Comparison of ENCODE assay signal across 1 cellular context in the genomic region with DNA sequence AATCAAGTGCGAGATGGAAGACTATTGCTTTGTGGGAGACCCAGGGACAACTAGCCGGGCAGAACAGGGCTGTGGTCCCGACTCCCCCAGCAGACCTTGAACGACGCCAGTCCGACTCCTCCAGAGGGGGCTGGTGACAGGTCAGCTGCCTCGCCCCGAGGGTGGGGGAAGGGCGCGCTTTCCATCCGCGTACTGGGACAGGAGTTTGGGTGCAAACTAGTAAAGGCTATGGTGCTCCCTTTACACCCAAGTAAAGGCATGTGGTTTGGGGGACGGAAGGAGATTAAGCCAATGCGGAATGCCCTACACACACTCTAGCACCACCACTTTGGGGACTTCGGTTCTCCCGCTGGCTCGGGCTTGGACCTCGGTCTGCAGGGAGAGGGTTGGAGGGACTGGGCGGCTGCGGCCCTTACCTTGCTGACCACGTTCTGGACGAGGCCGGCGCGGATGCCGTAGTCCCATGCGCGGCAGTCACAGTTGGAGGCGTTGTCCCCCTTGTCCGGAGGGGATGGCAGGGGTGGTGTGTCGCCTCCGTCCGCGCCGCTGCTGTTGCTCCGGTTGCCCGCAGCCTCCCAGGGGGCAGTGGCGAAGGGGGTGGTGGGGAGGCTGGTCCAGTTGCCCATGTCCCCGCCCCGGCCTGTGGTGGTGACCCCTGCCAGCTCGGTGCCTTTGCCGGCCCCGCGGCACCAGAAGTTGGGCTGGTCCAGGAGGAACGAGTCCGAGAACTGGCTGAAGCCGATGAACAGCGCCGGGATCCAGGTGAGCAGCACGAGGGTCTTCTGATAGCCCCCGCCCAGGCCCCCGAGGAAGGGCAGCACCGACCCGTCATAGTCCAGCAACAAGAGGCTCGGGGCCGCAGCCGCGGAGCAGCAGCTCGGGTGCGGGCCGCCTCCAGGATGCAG.
TF ChIP-seq lines count a peak whose summit lies in the region.

No MANE protein-coding gene starts in this region.

TF ChIP-seq in H1, 55 proteins besides CTCF, POLR2A, EP300 and RAD21 (continued from another document):
- TF ChIP-seq, protein P1, sequence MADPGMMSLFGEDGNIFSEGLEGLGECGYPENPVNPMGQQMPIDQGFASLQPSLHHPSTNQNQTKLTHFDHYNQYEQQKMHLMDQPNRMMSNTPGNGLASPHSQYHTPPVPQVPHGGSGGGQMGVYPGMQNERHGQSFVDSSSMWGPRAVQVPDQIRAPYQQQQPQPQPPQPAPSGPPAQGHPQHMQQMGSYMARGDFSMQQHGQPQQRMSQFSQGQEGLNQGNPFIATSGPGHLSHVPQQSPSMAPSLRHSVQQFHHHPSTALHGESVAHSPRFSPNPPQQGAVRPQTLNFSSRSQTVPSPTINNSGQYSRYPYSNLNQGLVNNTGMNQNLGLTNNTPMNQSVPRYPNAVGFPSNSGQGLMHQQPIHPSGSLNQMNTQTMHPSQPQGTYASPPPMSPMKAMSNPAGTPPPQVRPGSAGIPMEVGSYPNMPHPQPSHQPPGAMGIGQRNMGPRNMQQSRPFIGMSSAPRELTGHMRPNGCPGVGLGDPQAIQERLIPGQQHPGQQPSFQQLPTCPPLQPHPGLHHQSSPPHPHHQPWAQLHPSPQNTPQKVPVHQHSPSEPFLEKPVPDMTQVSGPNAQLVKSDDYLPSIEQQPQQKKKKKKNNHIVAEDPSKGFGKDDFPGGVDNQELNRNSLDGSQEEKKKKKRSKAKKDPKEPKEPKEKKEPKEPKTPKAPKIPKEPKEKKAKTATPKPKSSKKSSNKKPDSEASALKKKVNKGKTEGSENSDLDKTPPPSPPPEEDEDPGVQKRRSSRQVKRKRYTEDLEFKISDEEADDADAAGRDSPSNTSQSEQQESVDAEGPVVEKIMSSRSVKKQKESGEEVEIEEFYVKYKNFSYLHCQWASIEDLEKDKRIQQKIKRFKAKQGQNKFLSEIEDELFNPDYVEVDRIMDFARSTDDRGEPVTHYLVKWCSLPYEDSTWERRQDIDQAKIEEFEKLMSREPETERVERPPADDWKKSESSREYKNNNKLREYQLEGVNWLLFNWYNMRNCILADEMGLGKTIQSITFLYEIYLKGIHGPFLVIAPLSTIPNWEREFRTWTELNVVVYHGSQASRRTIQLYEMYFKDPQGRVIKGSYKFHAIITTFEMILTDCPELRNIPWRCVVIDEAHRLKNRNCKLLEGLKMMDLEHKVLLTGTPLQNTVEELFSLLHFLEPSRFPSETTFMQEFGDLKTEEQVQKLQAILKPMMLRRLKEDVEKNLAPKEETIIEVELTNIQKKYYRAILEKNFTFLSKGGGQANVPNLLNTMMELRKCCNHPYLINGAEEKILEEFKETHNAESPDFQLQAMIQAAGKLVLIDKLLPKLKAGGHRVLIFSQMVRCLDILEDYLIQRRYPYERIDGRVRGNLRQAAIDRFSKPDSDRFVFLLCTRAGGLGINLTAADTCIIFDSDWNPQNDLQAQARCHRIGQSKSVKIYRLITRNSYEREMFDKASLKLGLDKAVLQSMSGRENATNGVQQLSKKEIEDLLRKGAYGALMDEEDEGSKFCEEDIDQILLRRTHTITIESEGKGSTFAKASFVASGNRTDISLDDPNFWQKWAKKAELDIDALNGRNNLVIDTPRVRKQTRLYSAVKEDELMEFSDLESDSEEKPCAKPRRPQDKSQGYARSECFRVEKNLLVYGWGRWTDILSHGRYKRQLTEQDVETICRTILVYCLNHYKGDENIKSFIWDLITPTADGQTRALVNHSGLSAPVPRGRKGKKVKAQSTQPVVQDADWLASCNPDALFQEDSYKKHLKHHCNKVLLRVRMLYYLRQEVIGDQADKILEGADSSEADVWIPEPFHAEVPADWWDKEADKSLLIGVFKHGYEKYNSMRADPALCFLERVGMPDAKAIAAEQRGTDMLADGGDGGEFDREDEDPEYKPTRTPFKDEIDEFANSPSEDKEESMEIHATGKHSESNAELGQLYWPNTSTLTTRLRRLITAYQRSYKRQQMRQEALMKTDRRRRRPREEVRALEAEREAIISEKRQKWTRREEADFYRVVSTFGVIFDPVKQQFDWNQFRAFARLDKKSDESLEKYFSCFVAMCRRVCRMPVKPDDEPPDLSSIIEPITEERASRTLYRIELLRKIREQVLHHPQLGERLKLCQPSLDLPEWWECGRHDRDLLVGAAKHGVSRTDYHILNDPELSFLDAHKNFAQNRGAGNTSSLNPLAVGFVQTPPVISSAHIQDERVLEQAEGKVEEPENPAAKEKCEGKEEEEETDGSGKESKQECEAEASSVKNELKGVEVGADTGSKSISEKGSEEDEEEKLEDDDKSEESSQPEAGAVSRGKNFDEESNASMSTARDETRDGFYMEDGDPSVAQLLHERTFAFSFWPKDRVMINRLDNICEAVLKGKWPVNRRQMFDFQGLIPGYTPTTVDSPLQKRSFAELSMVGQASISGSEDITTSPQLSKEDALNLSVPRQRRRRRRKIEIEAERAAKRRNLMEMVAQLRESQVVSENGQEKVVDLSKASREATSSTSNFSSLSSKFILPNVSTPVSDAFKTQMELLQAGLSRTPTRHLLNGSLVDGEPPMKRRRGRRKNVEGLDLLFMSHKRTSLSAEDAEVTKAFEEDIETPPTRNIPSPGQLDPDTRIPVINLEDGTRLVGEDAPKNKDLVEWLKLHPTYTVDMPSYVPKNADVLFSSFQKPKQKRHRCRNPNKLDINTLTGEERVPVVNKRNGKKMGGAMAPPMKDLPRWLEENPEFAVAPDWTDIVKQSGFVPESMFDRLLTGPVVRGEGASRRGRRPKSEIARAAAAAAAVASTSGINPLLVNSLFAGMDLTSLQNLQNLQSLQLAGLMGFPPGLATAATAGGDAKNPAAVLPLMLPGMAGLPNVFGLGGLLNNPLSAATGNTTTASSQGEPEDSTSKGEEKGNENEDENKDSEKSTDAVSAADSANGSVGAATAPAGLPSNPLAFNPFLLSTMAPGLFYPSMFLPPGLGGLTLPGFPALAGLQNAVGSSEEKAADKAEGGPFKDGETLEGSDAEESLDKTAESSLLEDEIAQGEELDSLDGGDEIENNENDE (IDR thresholded peaks at IDR 0.05; ENCODE audit: insufficient replicate concordance, low read length) = no peak
- TF ChIP-seq ASH2L (IDR thresholded peaks at IDR 0.05; ENCODE audit: low read length) (peak; percentile 66), TEAD4 (IDR thresholded peaks at IDR 0.05; ENCODE audit: low read depth, low read length) (no peak), KDM4A (IDR thresholded peaks at IDR 0.05; ENCODE audit: low read depth, low read length, severe bottlenecking) (peak; percentile 64), CBX8 (IDR thresholded peaks at IDR 0.05; ENCODE audit: borderline replicate concordance, low read depth, low read length) (no peak), EZH2 (IDR thresholded peaks at IDR 0.05; ENCODE audit: low read depth, low read length, severe bottlenecking) (peak; percentile 36), SUZ12 (IDR thresholded peaks at IDR 0.05; ENCODE audit: low read length) (peak; percentile 56; the same call in 1 of the 2 replicates), PHF8 (conservative IDR thresholded peaks at IDR 0.05; ENCODE audit: low read depth, low read length) (no peak; the same call in 1 of the 2 replicates), SAP30 (IDR thresholded peaks at IDR 0.05; ENCODE audit: insufficient read depth, insufficient replicate concordance, low read length) (peak; percentile 73), JUND (IDR thresholded peaks at IDR 0.05; ENCODE audit: low read length) (no peak), SIN3A (conservative IDR thresholded peaks at IDR 0.05 in 1 of 2, IDR thresholded peaks at IDR 0.05 in 1 of 2; ENCODE audit: low read depth in 1 of 2, low read length in 2 of 2) (peak; percentile 87 to 88; a peak in 3 of 4 replicates), HDAC6 (IDR thresholded peaks at IDR 0.05; ENCODE audit: low read depth, low read length) (no peak), MAFK (IDR thresholded peaks at IDR 0.05; ENCODE audit: low read depth, low read length) (no peak), FOSL1 (IDR thresholded peaks at IDR 0.05; ENCODE audit: insufficient read depth, low read depth, low read length) (no peak), GABPA (IDR thresholded peaks at IDR 0.05; ENCODE audit: borderline replicate concordance, insufficient read depth, low read length) (no peak)
- TF ChIP-seq, protein P2, sequence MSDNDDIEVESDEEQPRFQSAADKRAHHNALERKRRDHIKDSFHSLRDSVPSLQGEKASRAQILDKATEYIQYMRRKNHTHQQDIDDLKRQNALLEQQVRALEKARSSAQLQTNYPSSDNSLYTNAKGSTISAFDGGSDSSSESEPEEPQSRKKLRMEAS (IDR thresholded peaks at IDR 0.05) = 0 out of 2 replicates have a peak, but pooled peaks have one; percentile 9
- TF ChIP-seq, protein P3, sequence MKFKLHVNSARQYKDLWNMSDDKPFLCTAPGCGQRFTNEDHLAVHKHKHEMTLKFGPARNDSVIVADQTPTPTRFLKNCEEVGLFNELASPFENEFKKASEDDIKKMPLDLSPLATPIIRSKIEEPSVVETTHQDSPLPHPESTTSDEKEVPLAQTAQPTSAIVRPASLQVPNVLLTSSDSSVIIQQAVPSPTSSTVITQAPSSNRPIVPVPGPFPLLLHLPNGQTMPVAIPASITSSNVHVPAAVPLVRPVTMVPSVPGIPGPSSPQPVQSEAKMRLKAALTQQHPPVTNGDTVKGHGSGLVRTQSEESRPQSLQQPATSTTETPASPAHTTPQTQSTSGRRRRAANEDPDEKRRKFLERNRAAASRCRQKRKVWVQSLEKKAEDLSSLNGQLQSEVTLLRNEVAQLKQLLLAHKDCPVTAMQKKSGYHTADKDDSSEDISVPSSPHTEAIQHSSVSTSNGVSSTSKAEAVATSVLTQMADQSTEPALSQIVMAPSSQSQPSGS (IDR thresholded peaks at IDR 0.05; ENCODE audit: low read length) = no peak
- TF ChIP-seq, protein P4, sequence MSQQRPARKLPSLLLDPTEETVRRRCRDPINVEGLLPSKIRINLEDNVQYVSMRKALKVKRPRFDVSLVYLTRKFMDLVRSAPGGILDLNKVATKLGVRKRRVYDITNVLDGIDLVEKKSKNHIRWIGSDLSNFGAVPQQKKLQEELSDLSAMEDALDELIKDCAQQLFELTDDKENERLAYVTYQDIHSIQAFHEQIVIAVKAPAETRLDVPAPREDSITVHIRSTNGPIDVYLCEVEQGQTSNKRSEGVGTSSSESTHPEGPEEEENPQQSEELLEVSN (IDR thresholded peaks at IDR 0.05) = peak; percentile 15; the same call in 1 of the 2 replicates
- TF ChIP-seq, protein P5, sequence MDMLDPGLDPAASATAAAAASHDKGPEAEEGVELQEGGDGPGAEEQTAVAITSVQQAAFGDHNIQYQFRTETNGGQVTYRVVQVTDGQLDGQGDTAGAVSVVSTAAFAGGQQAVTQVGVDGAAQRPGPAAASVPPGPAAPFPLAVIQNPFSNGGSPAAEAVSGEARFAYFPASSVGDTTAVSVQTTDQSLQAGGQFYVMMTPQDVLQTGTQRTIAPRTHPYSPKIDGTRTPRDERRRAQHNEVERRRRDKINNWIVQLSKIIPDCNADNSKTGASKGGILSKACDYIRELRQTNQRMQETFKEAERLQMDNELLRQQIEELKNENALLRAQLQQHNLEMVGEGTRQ (IDR thresholded peaks at IDR 0.05; ENCODE audit: low read length) = peak; percentile 20; the same call in 1 of the 2 replicates
- TF ChIP-seq, protein P6, sequence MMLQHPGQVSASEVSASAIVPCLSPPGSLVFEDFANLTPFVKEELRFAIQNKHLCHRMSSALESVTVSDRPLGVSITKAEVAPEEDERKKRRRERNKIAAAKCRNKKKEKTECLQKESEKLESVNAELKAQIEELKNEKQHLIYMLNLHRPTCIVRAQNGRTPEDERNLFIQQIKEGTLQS (IDR thresholded peaks at IDR 0.05; ENCODE audit: insufficient read depth, low read depth, low read length) = no peak
